Comparison of ENCODE assay signal across 16 cellular contexts in the genomic region with DNA sequence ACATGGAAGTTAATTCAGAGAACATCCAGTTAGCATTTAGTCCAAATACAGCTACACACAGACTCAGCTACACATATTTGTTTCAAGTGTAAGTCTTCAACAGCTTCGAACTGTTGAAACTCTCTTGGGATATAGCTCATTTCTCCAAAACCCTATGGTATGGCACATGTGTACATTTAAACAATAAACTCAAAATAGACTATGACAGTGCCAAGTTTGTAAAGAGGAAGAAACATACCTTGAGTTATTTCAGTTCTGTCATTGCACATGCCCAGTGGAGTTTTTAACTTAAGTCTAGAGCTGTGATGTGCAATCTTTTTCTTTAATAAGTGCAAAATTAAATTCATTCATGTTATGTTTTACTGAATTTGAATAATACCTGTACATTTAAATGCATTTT.
"Had no signal": no experiment of that assay in that cellular context is flagged by ENCODE, and none has a peak within 500 bp of the region (broad histone marks: within the 10 kb centered on the region; RNA-seq: fewer than 3 reads in every experiment).

No MANE protein-coding gene starts in this region.

- H3K27ac ChIP-seq: body of pancreas, gastrocnemius medialis, ovary, testis had no signal

- H3K9me3 ChIP-seq: body of pancreas, gastrocnemius medialis, ovary, testis had no signal

- DNase-seq: activated CD4-positive, alpha-beta T cell treated with anti-CD3 and anti-CD28 coated beads, Interleukin-2, amount 10 ng/mL, durations not matched to agents 24 days and 14 days; activated CD8-positive, alpha-beta memory T cell treated with anti-CD3 and anti-CD28 coated beads for 24 hours; activated naive CD4-positive, alpha-beta T cell treated with anti-CD3 and anti-CD28 coated beads for 36 hours; body of pancreas; central memory CD4-positive, alpha-beta T cell; cortex of kidney; effector memory CD4-positive, alpha-beta T cell; gastrocnemius medialis; hippocampal formation; left ventricle myocardium superior; mesendoderm; ovary; stimulated activated CD4-positive, alpha-beta T cell treated with anti-CD3 and anti-CD28 coated beads, Interleukin-4, amount 100 ng/mL, for 1 hour; stimulated activated CD8-positive, alpha-beta memory T cell treated with anti-CD3 and anti-CD28 coated beads, Interleukin-4, amount 100 ng/mL, for 48 hours; testis had no signal

- H3K4me3 ChIP-seq: body of pancreas, gastrocnemius medialis, ovary, testis had no signal

- H3K36me3 ChIP-seq: gastrocnemius medialis, ovary had no signal

- ATAC-seq: body of pancreas, gastrocnemius medialis, left ventricle myocardium superior, WTC11 had no signal

- H3K27me3 ChIP-seq: body of pancreas, ovary, testis had no signal
